8 cellular contexts compared by ENCODE assay signal in the genomic region with DNA sequence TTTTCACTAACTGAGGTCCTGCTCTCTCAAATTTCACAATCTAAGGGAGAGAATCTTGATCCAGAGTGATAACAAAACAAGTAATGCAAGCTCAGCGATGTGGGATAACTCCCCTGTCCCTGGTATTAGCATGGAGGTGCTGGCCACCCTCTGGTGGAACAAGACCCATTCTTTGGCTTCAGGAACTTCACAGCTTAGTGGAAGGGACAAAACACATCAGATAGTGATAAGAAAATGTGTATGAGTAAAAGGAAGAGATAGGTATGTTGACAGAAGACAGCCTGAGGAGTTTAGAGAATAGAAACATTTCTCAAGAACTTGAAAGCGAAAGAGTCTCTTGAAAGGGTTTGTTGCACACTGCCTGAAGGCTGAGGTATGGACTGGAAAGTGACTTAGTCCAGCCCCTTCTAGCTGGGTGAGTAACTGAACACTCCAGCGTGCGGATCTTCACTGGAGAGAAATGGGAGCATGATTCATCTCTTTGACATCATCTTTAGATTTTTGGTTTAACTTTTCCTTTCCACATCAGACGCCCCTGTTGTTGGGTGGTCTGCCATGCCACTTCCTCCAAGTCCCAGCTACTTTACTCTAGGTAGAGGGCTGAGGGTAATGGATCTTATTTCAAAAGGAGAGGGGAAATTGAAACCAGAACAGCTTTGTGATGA. TPM values are rescaled to one million over a fixed set of nuclear protein-coding genes. Genes with fewer than 3 reads are reported as not detected.
A peak's percentile ranks its signal among the peaks of the same experiment; 100 is the strongest.
DNase-seq lines count a peak whose midpoint lies in the region; ATAC-seq, FAIRE-seq and TF ChIP-seq lines count a peak whose summit lies in the region.

No MANE protein-coding gene starts in this region.

- H3K9me3 ChIP-seq in pancreas = no peaks in the 10 kb centered on the region
- H3K9me3 ChIP-seq in gastrocnemius medialis = no peaks in the 10 kb centered on the region

- intact Hi-C loops in pancreas (cut with DNase I) = no loop called here
- intact Hi-C loops in gastrocnemius medialis (cut with DNase I; ENCODE audit: low total_unique reads) = loop anchor here (10.0 kb wide), 3 partner anchors 142 to 362 kb away; a partner anchor contains a TSS

- H3K36me3 ChIP-seq in pancreas (no peaks in the 10 kb centered on the region), gastrocnemius medialis (no peaks in the 10 kb centered on the region)

- no peak overlapping the region for H3K27ac ChIP-seq in pancreas
- no peak overlapping the region for H3K27ac ChIP-seq in coronary artery
- no peak overlapping the region for H3K27ac ChIP-seq in gastrocnemius medialis

- in situ Hi-C loops in GM13976 (cut with MboI; ENCODE audit: low sequenced_read_pairs, unreplicated experiment) (no loop called here), gastrocnemius medialis (cut with MboI; ENCODE audit: low sequenced_read_pairs in 4 of 4) (loop anchor here in 1 of 4 donors (25.0 kb wide), 1 partner anchor 106 kb away; no protein-coding TSS in a partner anchor)

- peaks cover 0 to 4% (median 1%) of the 10 kb centered on the region in 3 donors for H3K4me1 ChIP-seq in pancreas
- peaks cover under 1 to 4% of the 10 kb centered on the region in 2 donors for H3K4me1 ChIP-seq in gastrocnemius medialis

- no peak for TF ChIP-seq CTCF in GM13976 (IDR thresholded peaks at IDR 0.05; ENCODE audit: borderline replicate concordance, control extremely low read depth, extremely low read depth, insufficient read depth, missing control alignments)
- TF ChIP-seq CTCF in pancreas (IDR thresholded peaks at IDR 0.05) = no peak
- TF ChIP-seq CTCF in coronary artery (IDR thresholded peaks at IDR 0.05) = no peak
- TF ChIP-seq CTCF in gastrocnemius medialis (IDR thresholded peaks at IDR 0.05 in 4 of 5, conservative IDR thresholded peaks at IDR 0.05 in 1 of 5) = no peak

- H3K27me3 ChIP-seq in pancreas (no peaks in the 10 kb centered on the region), gastrocnemius medialis (no peaks in the 10 kb centered on the region)

- FAIRE-seq in pancreas (lab: Jason Lieb, UNC) = no peak

- H3K4me3 ChIP-seq in pancreas (no peak overlapping the region), coronary artery (no peak overlapping the region), gastrocnemius medialis (no peak overlapping the region)

- DNase-seq in GM13976 (ENCODE audit: low spot score) = peak; percentile 37
- DNase-seq in SIG-M5 treated with dmso at 0.1 percent for 504 hours (lab: John Stamatoyannopoulos, UW; ENCODE audit: unreplicated experiment) = peak; percentile 61
- peak; percentile 72 for DNase-seq in kidney tubule cell (ENCODE audit: low spot score)
- DNase-seq in pancreas = no peak
- DNase-seq in coronary artery (ENCODE audit: low spot score) = no peak
- no peak for DNase-seq in SHP77 (lab: John Stamatoyannopoulos, UW)
- DNase-seq in gastrocnemius medialis = no peak

- no peak for TF ChIP-seq POLR2A in gastrocnemius medialis (IDR thresholded peaks at IDR 0.05)

- ATAC-seq in GM21619 (IDR thresholded peaks at IDR 0.05; ENCODE audit: unreplicated experiment) (peak; percentile 69), pancreas (no peak), gastrocnemius medialis (no peak)

- 88 to 90% methylated on average over 5 of the region's 5 CpGs for WGBS in pancreas, 2 donors

RNA-seq across cellular contexts. Expression of a gene that starts 25.4 kb away (rescaled TPM):
- total RNA-seq in pancreas = 10 to 100 TPM in 1 of 6 donors, 1 to 10 TPM in 5; 5.8 to 12.9 (median 6.2) TPM
- 1 to 10 TPM; 3.6 to 6.6 TPM for polyA plus RNA-seq in pancreas
- 1 to 10 TPM; 1.9 to 4.0 (median 3.0) TPM for total RNA-seq in gastrocnemius medialis

Comparison
In these comparisons a context has a peak if more than half of its experiments do, and no peak if none do; other contexts are left out.
1. DNase-seq: peak in GM13976 (single experiment), SIG-M5 treated with dmso at 0.1 percent for 504 hours (single experiment) and kidney tubule cell (single experiment); none in pancreas (0 of 6), coronary artery (single experiment), SHP77 (0 of 2) and gastrocnemius medialis (0 of 2).